Comparison of ENCODE assay signal across 17 cellular contexts in the genomic region with DNA sequence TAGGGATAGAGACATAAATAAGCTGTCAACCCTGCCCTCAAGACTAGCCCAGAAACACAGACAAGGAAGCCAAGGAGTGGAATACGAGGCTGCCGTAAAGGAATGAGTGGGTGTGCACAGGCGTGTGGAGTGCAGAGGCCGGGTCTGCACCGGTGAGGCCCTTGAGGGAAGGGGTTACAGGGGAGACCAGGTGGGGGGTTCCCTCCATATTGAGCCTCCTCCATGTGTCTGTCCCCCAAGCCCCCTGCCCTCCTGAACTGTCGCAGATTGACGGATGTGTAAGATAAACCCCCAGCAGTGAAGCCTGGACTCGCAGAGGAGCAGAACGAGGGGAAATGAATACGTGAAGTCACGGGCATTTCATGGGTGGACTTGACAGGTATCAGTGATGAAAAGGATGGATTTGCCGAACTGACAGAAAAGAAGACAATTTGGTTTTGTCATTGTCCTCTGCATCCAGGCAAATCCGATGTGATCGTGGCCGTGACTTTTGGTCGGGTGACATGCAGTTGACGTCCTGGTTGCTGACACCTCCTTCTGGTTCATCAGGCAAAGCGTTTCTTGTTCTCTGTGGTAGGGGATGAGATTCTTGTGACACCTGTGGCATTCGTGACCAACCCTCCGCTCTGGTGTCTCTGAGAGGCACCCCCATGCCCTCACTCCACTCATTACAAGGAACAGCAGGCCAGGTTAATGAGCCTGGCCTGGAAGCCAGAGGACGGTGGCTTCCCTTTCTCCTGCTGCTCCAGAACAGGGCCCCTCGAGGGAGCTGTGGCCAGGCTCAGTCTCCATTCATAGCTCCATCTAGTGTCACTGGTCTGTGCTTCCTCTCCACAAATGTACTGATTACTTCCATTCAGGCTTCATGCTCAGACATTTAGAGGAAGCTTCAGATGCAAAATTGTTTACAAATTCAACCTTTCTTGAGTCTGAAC.
DNase-seq lines count a peak whose midpoint lies in the region; ATAC-seq, FAIRE-seq and TF ChIP-seq lines count a peak whose summit lies in the region.
"Had no signal": no experiment of that assay in that cellular context is flagged by ENCODE, and none has a peak within 500 bp of the region (broad histone marks: within the 10 kb centered on the region; RNA-seq: fewer than 3 reads in every experiment).

No MANE protein-coding gene starts in this region.

- no peaks in the 10 kb centered on the region for H3K4me1 Mint-ChIP-seq in Caco-2 (ENCODE audit: low read depth, unreplicated experiment)
- H3K4me1 Mint-ChIP-seq: activated naive CD8-positive, alpha-beta T cell treated with anti-CD3 and anti-CD28 coated beads for 36 hours had no signal

- H3K4me3 Mint-ChIP-seq in Caco-2 (ENCODE audit: unreplicated experiment) = no peak overlapping the region
- H3K4me3 Mint-ChIP-seq: activated naive CD8-positive, alpha-beta T cell treated with anti-CD3 and anti-CD28 coated beads for 36 hours; HFFc6; T-cell had no signal

- no peaks in the 10 kb centered on the region for H3K36me3 Mint-ChIP-seq in Caco-2 (ENCODE audit: insufficient read depth, unreplicated experiment)
- H3K36me3 Mint-ChIP-seq: activated naive CD8-positive, alpha-beta T cell treated with anti-CD3 and anti-CD28 coated beads for 36 hours; T-cell had no signal

- H3K4me3 ChIP-seq in Caco-2 (ENCODE audit: low read depth, low read length) (no peak overlapping the region), H7 (ENCODE audit: insufficient read depth, low read depth, low read length) (no peak overlapping the region)
- H3K4me3 ChIP-seq: Peyer's patch had no signal

- no peak for FAIRE-seq in GM19239 (lab: Jason Lieb, UNC)

- ATAC-seq in HG03565 (IDR thresholded peaks at IDR 0.05; ENCODE audit: unreplicated experiment) = no peak
- ATAC-seq: stimulated activated naive CD8-positive, alpha-beta T cell treated with anti-CD3 and anti-CD28 coated beads, Interleukin-15, Interleukin-2, amounts not matched to agents 100 U/mL and 50 U/mL, for 24 hours; T-cell had no signal

- intact Hi-C loops in Caco-2 (cut with micrococcal nuclease; ENCODE audit: unreplicated experiment) = loop anchor here (2.0 kb wide), 1 partner anchor 76 kb away; no protein-coding TSS in a partner anchor

- H3K27me3 Mint-ChIP-seq in Caco-2 (ENCODE audit: insufficient read depth, unreplicated experiment) = no peaks in the 10 kb centered on the region
- H3K27me3 Mint-ChIP-seq: activated naive CD8-positive, alpha-beta T cell treated with anti-CD3 and anti-CD28 coated beads for 36 hours had no signal

- H3K27me3 ChIP-seq in Caco-2 (replicated peaks; ENCODE audit: control insufficient read depth, insufficient read depth, low read length) = no peaks in the 10 kb centered on the region
- H3K27me3 ChIP-seq in H7 (ENCODE audit: control insufficient read depth, insufficient read depth, low read length) = no peaks in the 10 kb centered on the region
- H3K27me3 ChIP-seq: Peyer's patch had no signal

- H3K27ac Mint-ChIP-seq in Caco-2 (ENCODE audit: unreplicated experiment) = no peak overlapping the region
- H3K27ac Mint-ChIP-seq: activated naive CD8-positive, alpha-beta T cell treated with anti-CD3 and anti-CD28 coated beads for 36 hours; HFFc6; T-cell had no signal

- BruUV-seq in Caco-2 (replicated peaks; lab: Mats Ljungman, UMichigan) = no TSS peak

- DNase-seq in Caco-2 = peak; percentile 37 to 42
- DNase-seq in H7 = peak; percentile 75
- DNase-seq in cerebellar cortex (ENCODE audit: low spot score) = peak; percentile 12
- DNase-seq in mesenteric fat pad (ENCODE audit: low spot score) = peak; percentile 62
- DNase-seq in GM19239 (ENCODE audit: insufficient read length, low spot score) = no peak
- no peak for DNase-seq in activated gamma-delta T cell treated with Interleukin-2 at 50 U/mL for 16 hours
- DNase-seq: activated naive CD8-positive, alpha-beta T cell treated with anti-CD3 and anti-CD28 coated beads for 36 hours; effector memory CD4-positive, alpha-beta T cell; HFFc6; mesenchymal stem cell; NCI-H187; NCI-H524 treated with DMSO at 0.1 percent for 48 hours; occipital lobe; stimulated activated naive CD8-positive, alpha-beta T cell treated with anti-CD3 and anti-CD28 coated beads, Interleukin-15, Interleukin-2, amounts not matched to agents 100 U/mL and 50 U/mL, for 24 hours; T-cell had no signal

- peak; percentile 12 to 55 for TF ChIP-seq CTCF in Caco-2 (IDR thresholded peaks at IDR 0.05; ENCODE audit: insufficient read depth in 1 of 2, low read depth in 1 of 2, low read length in 1 of 2, severe bottlenecking in 1 of 2, unreplicated experiment in 1 of 2)

- CTCF ChIA-PET in Caco-2 (lab: Charles Lee) = interaction anchor here (0.6 to 2.4 kb wide), 3 partner anchors 9 to 25 kb away, joined by 3 to 9 read pairs (median 3); no protein-coding TSS in a partner anchor

- no peaks in the 10 kb centered on the region for H3K4me1 ChIP-seq in Caco-2
- H3K4me1 ChIP-seq: Peyer's patch had no signal

- H3K36me3 ChIP-seq in Caco-2 (ENCODE audit: control insufficient read depth, insufficient read depth, low read length) (no peaks in the 10 kb centered on the region), H7 (replicated peaks; ENCODE audit: control insufficient read depth, insufficient read depth, low read length) (no peaks in the 10 kb centered on the region)
- H3K36me3 ChIP-seq: Peyer's patch had no signal

- H3K9me3 Mint-ChIP-seq in Caco-2 (ENCODE audit: unreplicated experiment) = no peaks in the 10 kb centered on the region

- POLR2A ChIA-PET in Caco-2 (lab: Charles Lee) = no interaction called here

- peaks cover 5% of the 10 kb centered on the region; the same call in 1 of the 2 replicates for H3K9me3 ChIP-seq in Caco-2
- H3K9me3 ChIP-seq: Peyer's patch had no signal

Comparison
In these comparisons a context has a peak if more than half of its experiments do, and no peak if none do; other contexts are left out.
1. DNase-seq: peak in Caco-2 (2 of 2), H7 (single experiment), cerebellar cortex (single experiment) and mesenteric fat pad (single experiment); none in GM19239 (single experiment) and activated gamma-delta T cell treated with Interleukin-2 at 50 U/mL for 16 hours (single experiment).